Comparison of ENCODE assay signal across 8 cellular contexts in genomic region chr11:125165664-125166346, GRCh38. TPM values are rescaled to one million over a fixed set of nuclear protein-coding genes. Genes with fewer than 3 reads are reported as not detected.
DNase-seq lines count a peak whose midpoint lies in the region; ATAC-seq and TF ChIP-seq lines count a peak whose summit lies in the region.

No MANE protein-coding gene starts in this region.

- TF ChIP-seq CTCF in heart right ventricle (IDR thresholded peaks at IDR 0.05), result no peak

- H3K36me3 ChIP-seq in heart right ventricle, result no peaks in the 10 kb centered on the region

- no peaks in the 10 kb centered on the region for H3K36me3 Mint-ChIP-seq in activated CD4-positive, alpha-beta memory T cell treated with anti-CD3 and anti-CD28 coated beads for 36 hours

- peaks cover 0 to 83% (median 23%) of the 10 kb centered on the region in 7 donors for H3K27me3 ChIP-seq in heart right ventricle

- H3K4me1 ChIP-seq in heart right ventricle, result peaks cover 2 to 59% (median 36%) of the 10 kb centered on the region in 9 donors

- ATAC-seq in heart right ventricle (peak in 2 of 8 donors; percentile 1 to 6), Right ventricle myocardium inferior (no peak), HG02938 (IDR thresholded peaks at IDR 0.05; ENCODE audit: unreplicated experiment) (no peak), HG02870 (IDR thresholded peaks at IDR 0.05; ENCODE audit: unreplicated experiment) (no peak)

- peaks cover 58% of the 10 kb centered on the region for H3K27me3 Mint-ChIP-seq in activated CD4-positive, alpha-beta memory T cell treated with anti-CD3 and anti-CD28 coated beads for 36 hours

- H3K4me1 Mint-ChIP-seq in activated CD4-positive, alpha-beta memory T cell treated with anti-CD3 and anti-CD28 coated beads for 36 hours (ENCODE audit: low read depth), result peaks cover 17% of the 10 kb centered on the region

- H3K4me3 Mint-ChIP-seq in activated CD4-positive, alpha-beta memory T cell treated with anti-CD3 and anti-CD28 coated beads for 36 hours, result peak overlapping the region; percentile 76

- DNase-seq in heart right ventricle (no peak), Right ventricle myocardium inferior (ENCODE audit: missing footprints) (no peak), hepatic stellate cell (ENCODE audit: low spot score) (peak; percentile 75), skeletal muscle cell (ENCODE audit: low read depth) (no peak), cortex of kidney (lab: John Stamatoyannopoulos, UW) (no peak)
- no peak for DNase-seq in activated CD4-positive, alpha-beta memory T cell treated with anti-CD3 and anti-CD28 coated beads for 36 hours

- CTCF ChIA-PET in activated CD4-positive, alpha-beta memory T cell treated with anti-CD3 and anti-CD28 coated beads for 36 hours (lab: Charles Lee), result interaction anchor here (1.3 to 1.6 kb wide), 2 partner anchors 24 to 210 kb away, joined by 4 read pairs; no protein-coding TSS in a partner anchor

- peak overlapping the region; percentile 58 to 80 (median 74) for H3K4me3 ChIP-seq in heart right ventricle
- peak overlapping the region; percentile 74 for H3K4me3 ChIP-seq in skeletal muscle cell (ENCODE audit: low read depth, low read length)

- no peaks in the 10 kb centered on the region for H3K9me3 ChIP-seq in heart right ventricle

- POLR2A ChIA-PET in activated CD4-positive, alpha-beta memory T cell treated with anti-CD3 and anti-CD28 coated beads for 36 hours (lab: Charles Lee), result no interaction called here

- intact Hi-C loops in heart right ventricle (cut with DNase I), result loop anchor here (2.0 to 10.0 kb wide), 11 partner anchors 51 to 241 kb away; no protein-coding TSS in a partner anchor
- intact Hi-C loops in Right ventricle myocardium inferior (cut with DNase I), result loop anchor here (2.0 to 5.0 kb wide), 3 partner anchors 59 to 263 kb away; no protein-coding TSS in a partner anchor
- intact Hi-C loops in activated CD4-positive, alpha-beta memory T cell treated with anti-CD3 and anti-CD28 coated beads for 36 hours (cut with micrococcal nuclease), result loop anchor here (10.0 kb wide), 1 partner anchor 239 kb away; no protein-coding TSS in a partner anchor

- H3K9me3 Mint-ChIP-seq in activated CD4-positive, alpha-beta memory T cell treated with anti-CD3 and anti-CD28 coated beads for 36 hours, result no peaks in the 10 kb centered on the region

- 2% methylated on average over 46 of the region's 46 CpGs for WGBS in heart right ventricle, 2 donors

- peak overlapping the region; percentile 29 to 87 (median 80) for H3K27ac ChIP-seq in heart right ventricle

- no peak overlapping the region for H3K27ac Mint-ChIP-seq in activated CD4-positive, alpha-beta memory T cell treated with anti-CD3 and anti-CD28 coated beads for 36 hours

RNA-seq across cellular contexts. Expression of gene PKNOX2, which starts 1.3 kb away (rescaled TPM):
- total RNA-seq in heart right ventricle (1 to 10 TPM; 3.1 to 5.8 (median 4.9) TPM), Right ventricle myocardium inferior (9.1 TPM)
- 1 to 10 TPM; 2.5 to 3.1 TPM for polyA plus RNA-seq in heart right ventricle
- total RNA-seq in activated CD4-positive, alpha-beta memory T cell treated with anti-CD3 and anti-CD28 coated beads for 36 hours, result not detected

RNA-seq across cellular contexts. Expression of gene TMEM218, which starts 54.4 kb away (rescaled TPM):
- total RNA-seq in heart right ventricle, result 1 to 10 TPM; 4.5 to 7.8 (median 6.7) TPM
- 10 to 100 TPM in 1 of 2 donors, 1 to 10 TPM in 1; 7.6 to 17.1 TPM for polyA plus RNA-seq in heart right ventricle
- total RNA-seq in Right ventricle myocardium inferior, result 6.0 TPM
- 10 to 100 TPM; 12.8 to 14.8 TPM for total RNA-seq in activated CD4-positive, alpha-beta memory T cell treated with anti-CD3 and anti-CD28 coated beads for 36 hours

Comparison
In these comparisons a context has a peak if more than half of its experiments do, and no peak if none do; other contexts are left out.
1. RNA of gene PKNOX2, which starts 1.3 kb away (total RNA-seq): 9.1 TPM in Right ventricle myocardium inferior (single experiment) and 3.1 to 5.8 TPM in heart right ventricle; not detected in activated CD4-positive, alpha-beta memory T cell treated with anti-CD3 and anti-CD28 coated beads for 36 hours; every median in the first group is over 4 times any median in the second.